Comparison of ENCODE assay signal across 13 cellular contexts in the genomic region with DNA sequence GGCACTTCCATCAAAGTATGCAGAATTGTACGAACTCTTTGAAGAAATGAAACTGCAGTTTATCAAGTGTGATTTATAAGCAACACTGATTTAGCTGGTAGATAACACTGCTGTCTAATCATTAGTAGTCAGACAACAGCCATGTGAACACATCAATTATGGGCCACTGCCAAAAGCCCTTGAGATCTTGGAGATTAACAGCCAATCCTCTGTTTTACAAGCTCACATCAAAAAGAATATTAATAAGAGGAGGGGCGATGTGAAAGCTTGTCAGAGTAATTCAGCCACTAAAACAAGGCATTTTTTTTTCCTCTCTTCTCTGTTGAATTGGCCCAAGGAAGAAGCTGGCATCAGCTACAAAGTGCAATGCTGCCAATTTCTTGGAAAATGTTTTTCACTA. TPM values are rescaled to one million over a fixed set of nuclear protein-coding genes. Genes with fewer than 3 reads are reported as not detected.
DNase-seq lines count a peak whose midpoint lies in the region; ATAC-seq and TF ChIP-seq lines count a peak whose summit lies in the region.
"Had no signal": no experiment of that assay in that cellular context is flagged by ENCODE, and none has a peak within 500 bp of the region (broad histone marks: within the 10 kb centered on the region; RNA-seq: fewer than 3 reads in every experiment).

No MANE protein-coding gene starts in this region.

- H3K27ac Mint-ChIP-seq in activated B cell treated with CpG ODN at 0.5 μM for 24 hours = peak overlapping the region; percentile 65

- no peak for TF ChIP-seq CTCF in activated B cell treated with CpG ODN at 0.5 μM for 24 hours (IDR thresholded peaks at IDR 0.05)

- CTCF ChIA-PET in activated B cell treated with CpG ODN at 0.5 μM for 24 hours (lab: Charles Lee) = no interaction called here

- ATAC-seq in activated B cell treated with CpG ODN at 0.5 μM for 24 hours (ENCODE audit: low read depth) (no peak), HG03139 (IDR thresholded peaks at IDR 0.05; ENCODE audit: unreplicated experiment) (no peak)
- no peak for ATAC-seq in activated T-cell treated with anti-CD3 and anti-CD28 coated beads, Interleukin-2, amount 50 U/mL, for 4 hours

- intact Hi-C loops in activated B cell treated with CpG ODN at 0.5 μM for 24 hours (cut with micrococcal nuclease) = loop anchor here (2.0 kb wide), 1 partner anchor 14 kb away; no protein-coding TSS in a partner anchor

- peaks cover 60% of the 10 kb centered on the region for H3K4me1 Mint-ChIP-seq in activated B cell treated with CpG ODN at 0.5 μM for 24 hours
- H3K4me1 Mint-ChIP-seq in activated T-cell treated with anti-CD3 and anti-CD28 coated beads, Interleukin-2, amount 50 U/mL, for 4 hours (ENCODE audit: low read depth) = no peaks in the 10 kb centered on the region

- in situ Hi-C loops in Caki2 (cut with HindIII; ENCODE audit: low pct_unique_long_range_greater_than_20kb, low sequenced_read_pairs) = no loop called here

- POLR2A ChIA-PET in activated B cell treated with CpG ODN at 0.5 μM for 24 hours (lab: Charles Lee) = interaction anchor here (0.6 to 6.6 kb wide), 5 partner anchors 11 to 301 kb away, joined by 3 to 77 read pairs (median 5); a partner anchor contains a TSS

- H3K4me3 Mint-ChIP-seq in activated B cell treated with CpG ODN at 0.5 μM for 24 hours = peak overlapping the region; percentile 37
- H3K4me3 Mint-ChIP-seq in activated T-cell treated with anti-CD3 and anti-CD28 coated beads, Interleukin-2, amount 50 U/mL, for 4 hours = no peak overlapping the region

- no peaks in the 10 kb centered on the region for H3K27me3 Mint-ChIP-seq in activated B cell treated with CpG ODN at 0.5 μM for 24 hours
- no peaks in the 10 kb centered on the region for H3K27me3 Mint-ChIP-seq in activated T-cell treated with anti-CD3 and anti-CD28 coated beads, Interleukin-2, amount 50 U/mL, for 4 hours (ENCODE audit: low read depth)

- DNase-seq in Caki2 (ENCODE audit: low read depth) (peak; percentile 35), NCI-H1105 (lab: John Stamatoyannopoulos, UW) (peak; percentile 64), activated B cell treated with CpG ODN at 0.5 μM for 24 hours (no peak), medulla oblongata (ENCODE audit: extremely low spot score) (peak; percentile 72), kidney tubule cell (ENCODE audit: low spot score) (no peak)
- no peak for DNase-seq in activated CD4-positive, alpha-beta T cell treated with anti-CD3 and anti-CD28 coated beads, Interleukin-2, amount 50 U/mL, for 4 hours
- DNase-seq in activated T-cell treated with anti-CD3 and anti-CD28 coated beads, Interleukin-2, amount 50 U/mL, for 4 hours = no peak
- DNase-seq: activated T-cell treated with anti-CD3 and anti-CD28 coated beads, Interleukin-2, amount 50 U/mL, for 1 hour; mesendoderm; retina; T-helper 9 cell; uterus had no signal

- H3K36me3 Mint-ChIP-seq in activated B cell treated with CpG ODN at 0.5 μM for 24 hours (ENCODE audit: low read depth) = no peaks in the 10 kb centered on the region
- no peaks in the 10 kb centered on the region for H3K36me3 Mint-ChIP-seq in activated T-cell treated with anti-CD3 and anti-CD28 coated beads, Interleukin-2, amount 50 U/mL, for 4 hours (ENCODE audit: insufficient read depth)

- no peaks in the 10 kb centered on the region for H3K9me3 Mint-ChIP-seq in activated B cell treated with CpG ODN at 0.5 μM for 24 hours
- no peaks in the 10 kb centered on the region for H3K9me3 Mint-ChIP-seq in activated T-cell treated with anti-CD3 and anti-CD28 coated beads, Interleukin-2, amount 50 U/mL, for 4 hours

RNA-seq across cellular contexts. Expression of a gene that starts 28.1 kb away (rescaled TPM):
- total RNA-seq in Caki2 (2014; rRNA removed; shearing (Covaris generic); ENCODE audit: low replicate concordance) = 23.9 and 24.7 TPM in 2 replicates
- 20.7 and 22.0 TPM in 2 replicates for total RNA-seq in activated B cell treated with CpG ODN at 0.5 μM for 24 hours
- total RNA-seq in activated T-cell treated with anti-CD3 and anti-CD28 coated beads, Interleukin-2, amount 50 U/mL, for 4 hours = under 1 TPM; 0.10 to 0.29 (median 0.16) TPM

Comparison
In these comparisons a context has a peak if more than half of its experiments do, and no peak if none do; other contexts are left out.
1. DNase-seq: peak in Caki2 (single experiment), NCI-H1105 (single experiment) and medulla oblongata (single experiment); none in activated B cell treated with CpG ODN at 0.5 μM for 24 hours (single experiment), activated CD4-positive, alpha-beta T cell treated with anti-CD3 and anti-CD28 coated beads, Interleukin-2, amount 50 U/mL, for 4 hours (0 of 2), kidney tubule cell (single experiment) and activated T-cell treated with anti-CD3 and anti-CD28 coated beads, Interleukin-2, amount 50 U/mL, for 4 hours (single experiment).
2. RNA of a gene that starts 28.1 kb away (total RNA-seq): 23.9 to 24.7 TPM in Caki2 and 20.7 to 22.0 TPM in activated B cell treated with CpG ODN at 0.5 μM for 24 hours; 0.10 to 0.29 TPM in activated T-cell treated with anti-CD3 and anti-CD28 coated beads, Interleukin-2, amount 50 U/mL, for 4 hours; every median in the first group is over 10 times any median in the second.